27 cellular contexts compared by ENCODE assay signal in genomic region chrX:130851569-130851968, GRCh38.
"Had no signal": no experiment of that assay in that cellular context is flagged by ENCODE, and none has a peak within 500 bp of the region (broad histone marks: within the 10 kb centered on the region; RNA-seq: fewer than 3 reads in every experiment).

No MANE protein-coding gene starts in this region.

- H3K4me1 ChIP-seq: ascending aorta, esophagus squamous epithelium, left lung, lower lobe of right lung, pancreas, prostate gland had no signal

- ATAC-seq: activated CD4-positive, alpha-beta T cell treated with anti-CD3 and anti-CD28 coated beads for 36 hours; left lung; lower lobe of right lung; naive thymus-derived CD8-positive, alpha-beta T cell; pancreas; sciatic nerve; stimulated activated effector memory CD8-positive, alpha-beta T cell treated with anti-CD3 and anti-CD28 coated beads, Interleukin-12 subunit alpha, Interleukin-12 subunit beta, amount 100 ng/mL, for 72 hours had no signal

- H3K36me3 ChIP-seq: ascending aorta, esophagus squamous epithelium, left lung, lower lobe of right lung, pancreas, prostate gland, thoracic aorta had no signal

- DNase-seq: activated CD4-positive, alpha-beta T cell treated with anti-CD3 and anti-CD28 coated beads for 36 hours; activated CD4-positive, alpha-beta T cell treated with anti-CD3 and anti-CD28 coated beads, Interleukin-2, amount 50 U/mL, for 4 hours; activated CD4-positive, CD25-positive, alpha-beta regulatory T cell; activated gamma-delta T cell; activated naive CD4-positive, alpha-beta T cell treated with anti-CD3 and anti-CD28 coated beads, Interleukin-2, amount 10 ng/mL, durations not matched to agents 7 days and 5 days; activated naive CD8-positive, alpha-beta T cell treated with anti-CD3 and anti-CD28 coated beads, Interleukin-2, amount 10 ng/mL, durations not matched to agents 7 days and 5 days; activated T-cell treated with anti-CD3 and anti-CD28 coated beads for 4 hours; dermis blood vessel endothelial cell; effector CD4-positive, alpha-beta T cell; esophagus squamous epithelium; glutamatergic neuron; left lung; lower lobe of right lung; mesenchymal stem cell; naive thymus-derived CD8-positive, alpha-beta T cell; nucleus accumbens; pancreas; retina; stimulated activated CD4-positive, alpha-beta T cell treated with anti-CD3 and anti-CD28 coated beads, Interleukin-12 subunit alpha, Interleukin-12 subunit beta, amount 100 ng/mL, for 4 hours; stimulated activated CD4-positive, alpha-beta T cell treated with anti-CD3 and anti-CD28 coated beads, Interleukin-4, amount 100 ng/mL, for 24 hours; trophoblast cell had no signal

- H3K27me3 ChIP-seq: ascending aorta, esophagus squamous epithelium, left lung, pancreas had no signal

- H3K27ac ChIP-seq: ascending aorta, esophagus squamous epithelium, left lung, lower lobe of right lung, pancreas, prostate gland, skin epidermis, thoracic aorta had no signal

- H3K4me3 ChIP-seq: ascending aorta, esophagus squamous epithelium, left lung, lower lobe of right lung, pancreas, prostate gland, skin epidermis, thoracic aorta had no signal

- H3K9me3 ChIP-seq: ascending aorta, esophagus squamous epithelium, left lung, lower lobe of right lung, pancreas, prostate gland, thoracic aorta had no signal
